ENCODE assay signal across 12 cellular contexts in genomic region chr19:16273005-16273404, GRCh38. TPM values are rescaled to one million over a fixed set of nuclear protein-coding genes. Genes with fewer than 3 reads are reported as not detected.
DNase-seq lines count a peak whose midpoint lies in the region; ATAC-seq and TF ChIP-seq lines count a peak whose summit lies in the region.
"Had no signal": no experiment of that assay in that cellular context is flagged by ENCODE, and none has a peak within 500 bp of the region (broad histone marks: within the 10 kb centered on the region; RNA-seq: fewer than 3 reads in every experiment).

No MANE protein-coding gene starts in this region.

- H3K36me3 Mint-ChIP-seq in activated T-helper 2 cell treated with anti-CD3 and anti-CD28 coated beads, Interferon-gamma antibody, Interleukin-2, Interleukin-4, amounts not matched to agents 10 μg/mL and 5 μg/mL and 100 μg/mL, durations not matched to agents 14 hours and 24 hours and 36 hours (ENCODE audit: low read depth), result no peaks in the 10 kb centered on the region

- WGBS in esophagus squamous epithelium, 2 donors, result 52 to 74% methylated on average over 10 to 14 of the region's 14 CpGs
- 65 to 67% methylated on average over 11 to 13 of the region's 14 CpGs for WGBS in mesodermal cell (ENCODE audit: insufficient coverage in 2 of 2), 2 experiments
- 53 to 81% (median 59%) methylated on average over 14 of the region's 14 CpGs for WGBS in stomach, 5 donors

- no peak for TF ChIP-seq POLR2A in Peyer's patch (IDR thresholded peaks at IDR 0.05)
- TF ChIP-seq POLR2A in esophagus squamous epithelium (IDR thresholded peaks at IDR 0.05), result no peak
- TF ChIP-seq POLR2A in stomach (IDR thresholded peaks at IDR 0.05), result no peak

- no peaks in the 10 kb centered on the region for H3K79me2 ChIP-seq in PC-9 (ENCODE audit: low read depth)

- CTCF ChIA-PET in PC-9 (lab: Charles Lee), result no interaction called here

- H3K9me3 Mint-ChIP-seq in activated T-helper 2 cell treated with anti-CD3 and anti-CD28 coated beads, Interferon-gamma antibody, Interleukin-2, Interleukin-4, amounts not matched to agents 10 μg/mL and 5 μg/mL and 100 μg/mL, durations not matched to agents 14 hours and 24 hours and 36 hours, result no peaks in the 10 kb centered on the region

- BruUV-seq in PC-9 (replicated peaks; lab: Mats Ljungman, UMichigan), result no TSS peak

- H3K4me1 ChIP-seq in Peyer's patch, result peaks cover 0 to 6% (median 0%) of the 10 kb centered on the region in 4 donors
- peaks cover 0 to 17% (median 9%) of the 10 kb centered on the region in 3 donors for H3K4me1 ChIP-seq in esophagus squamous epithelium
- H3K4me1 ChIP-seq in mesodermal cell (ENCODE audit: control insufficient read depth, insufficient read depth, low read length, poor library complexity, severe bottlenecking), result peaks cover 3% of the 10 kb centered on the region
- peaks cover 7 to 21% (median 12%) of the 10 kb centered on the region in 4 donors for H3K4me1 ChIP-seq in stomach
- no peaks in the 10 kb centered on the region for H3K4me1 ChIP-seq in PC-9 (replicated peaks; ENCODE audit: insufficient read depth)

- H3K9me2 ChIP-seq in PC-9 (ENCODE audit: insufficient read depth), result no peaks in the 10 kb centered on the region

- DNase-seq in Peyer's patch (no peak), esophagus squamous epithelium (lab: John Stamatoyannopoulos, UW) (no peak), stomach (no peak), PC-9 (no peak), NCI-H2196 treated with DMSO at 0.1 percent for 48 hours (lab: John Stamatoyannopoulos, UW; ENCODE audit: unreplicated experiment) (no peak)
- DNase-seq in activated T-helper 2 cell treated with anti-CD3 and anti-CD28 coated beads, Interferon-gamma antibody, Interleukin-2, Interleukin-4, amounts not matched to agents 10 μg/mL and 5 μg/mL and 100 μg/mL, durations not matched to agents 14 hours and 24 hours and 36 hours (ENCODE audit: low spot score), result no peak
- DNase-seq: amniotic stem cell, erythroblast, islet precursor cell had no signal

- intact Hi-C loops in esophagus squamous epithelium (cut with DNase I) (no loop called here), stomach (cut with DNase I; ENCODE audit: low total_unique reads) (loop anchor here (10.0 kb wide), 1 partner anchor 52 kb away; the partner anchor contains the start of gene KLF2), PC-9 (cut with micrococcal nuclease; ENCODE audit: unreplicated experiment) (no loop called here)
- intact Hi-C loops in activated T-helper 2 cell treated with anti-CD3 and anti-CD28 coated beads, Interferon-gamma antibody, Interleukin-2, Interleukin-4, amounts not matched to agents 10 μg/mL and 5 μg/mL and 100 μg/mL, durations not matched to agents 14 hours and 24 hours and 36 hours (cut with micrococcal nuclease), result no loop called here

- no peak overlapping the region for H3K4me3 ChIP-seq in Peyer's patch
- H3K4me3 ChIP-seq in esophagus squamous epithelium, result no peak overlapping the region
- no peak overlapping the region for H3K4me3 ChIP-seq in mesodermal cell (ENCODE audit: extremely low read depth, insufficient read depth, low read length, poor library complexity, severe bottlenecking)
- no peak overlapping the region for H3K4me3 ChIP-seq in stomach
- no peak overlapping the region for H3K4me3 ChIP-seq in PC-9
- H3K4me3 ChIP-seq: BLaER1 treated with 17β-estradiol and CSF1 and Interleukin-3, amounts not matched to agents 10 nM and 100 nM had no signal

- no peak overlapping the region for H2AFZ ChIP-seq in PC-9

- no peaks in the 10 kb centered on the region for H3K27me3 ChIP-seq in Peyer's patch
- H3K27me3 ChIP-seq in esophagus squamous epithelium, result no peaks in the 10 kb centered on the region
- H3K27me3 ChIP-seq in stomach, result no peaks in the 10 kb centered on the region
- no peaks in the 10 kb centered on the region for H3K27me3 ChIP-seq in PC-9 (ENCODE audit: insufficient read depth, low read depth)
- H3K27me3 ChIP-seq: BLaER1 treated with 17β-estradiol and CSF1 and Interleukin-3, amounts not matched to agents 10 nM and 100 nM had no signal

- H4K20me1 ChIP-seq in PC-9 (ENCODE audit: insufficient read depth), result no peaks in the 10 kb centered on the region
- H4K20me1 ChIP-seq: BLaER1 treated with 17β-estradiol and CSF1 and Interleukin-3, amounts not matched to agents 10 nM and 100 nM had no signal

- TF ChIP-seq CTCF in Peyer's patch (IDR thresholded peaks at IDR 0.05), result no peak
- no peak for TF ChIP-seq CTCF in esophagus squamous epithelium (IDR thresholded peaks at IDR 0.05)
- TF ChIP-seq CTCF in stomach (IDR thresholded peaks at IDR 0.05), result no peak
- TF ChIP-seq CTCF in PC-9 (conservative IDR thresholded peaks at IDR 0.05), result no peak

- no peaks in the 10 kb centered on the region for H3F3A ChIP-seq in PC-9 (ENCODE audit: insufficient read depth, low read depth)

- TF ChIP-seq EP300 in stomach (IDR thresholded peaks at IDR 0.05), result no peak

- no peak overlapping the region for H3K4me3 Mint-ChIP-seq in activated T-helper 2 cell treated with anti-CD3 and anti-CD28 coated beads, Interferon-gamma antibody, Interleukin-2, Interleukin-4, amounts not matched to agents 10 μg/mL and 5 μg/mL and 100 μg/mL, durations not matched to agents 14 hours and 24 hours and 36 hours (ENCODE audit: low read depth)

- H3K27ac Mint-ChIP-seq in activated T-helper 2 cell treated with anti-CD3 and anti-CD28 coated beads, Interferon-gamma antibody, Interleukin-2, Interleukin-4, amounts not matched to agents 10 μg/mL and 5 μg/mL and 100 μg/mL, durations not matched to agents 14 hours and 24 hours and 36 hours, result no peak overlapping the region

- no peak for ATAC-seq in GM18868 (IDR thresholded peaks at IDR 0.05; ENCODE audit: unreplicated experiment)

- H3K27ac ChIP-seq in Peyer's patch (peak overlapping the region in 3 of 4 donors; percentile 5 to 34 (median 32)), esophagus squamous epithelium (peak overlapping the region; percentile 30 to 78 (median 69)), mesodermal cell (ENCODE audit: low read depth, low read length, severe bottlenecking) (peak overlapping the region; percentile 39), stomach (peak overlapping the region; percentile 14 to 79 (median 70)), PC-9 (no peak overlapping the region)
- H3K27ac ChIP-seq: BLaER1 treated with 17β-estradiol and CSF1 and Interleukin-3, amounts not matched to agents 10 nM and 100 nM had no signal

- H3K9me3 ChIP-seq in Peyer's patch, result no peaks in the 10 kb centered on the region
- no peaks in the 10 kb centered on the region for H3K9me3 ChIP-seq in esophagus squamous epithelium
- no peaks in the 10 kb centered on the region for H3K9me3 ChIP-seq in mesodermal cell (ENCODE audit: control insufficient read depth, low read length)
- no peaks in the 10 kb centered on the region for H3K9me3 ChIP-seq in stomach
- no peaks in the 10 kb centered on the region for H3K9me3 ChIP-seq in PC-9 (ENCODE audit: insufficient read depth, low read depth)
- H3K9me3 ChIP-seq: BLaER1 treated with 17β-estradiol and CSF1 and Interleukin-3, amounts not matched to agents 10 nM and 100 nM had no signal

- H3K4me2 ChIP-seq in PC-9, result no peak overlapping the region
- H3K4me2 ChIP-seq: BLaER1 treated with 17β-estradiol and CSF1 and Interleukin-3, amounts not matched to agents 10 nM and 100 nM had no signal

- peaks cover 31% of the 10 kb centered on the region for H3K27me3 Mint-ChIP-seq in activated T-helper 2 cell treated with anti-CD3 and anti-CD28 coated beads, Interferon-gamma antibody, Interleukin-2, Interleukin-4, amounts not matched to agents 10 μg/mL and 5 μg/mL and 100 μg/mL, durations not matched to agents 14 hours and 24 hours and 36 hours (ENCODE audit: low read depth)

- H3K36me3 ChIP-seq in Peyer's patch (no peaks in the 10 kb centered on the region), esophagus squamous epithelium (no peaks in the 10 kb centered on the region), mesodermal cell (ENCODE audit: control insufficient read depth, insufficient read depth, low read length) (no peaks in the 10 kb centered on the region), stomach (no peaks in the 10 kb centered on the region), PC-9 (ENCODE audit: low read depth) (no peaks in the 10 kb centered on the region)
- H3K36me3 ChIP-seq: BLaER1 treated with 17β-estradiol and CSF1 and Interleukin-3, amounts not matched to agents 10 nM and 100 nM had no signal

- POLR2A ChIA-PET in PC-9 (lab: Charles Lee; ENCODE audit: unreplicated experiment), result no interaction called here

- H3K4me1 Mint-ChIP-seq in activated T-helper 2 cell treated with anti-CD3 and anti-CD28 coated beads, Interferon-gamma antibody, Interleukin-2, Interleukin-4, amounts not matched to agents 10 μg/mL and 5 μg/mL and 100 μg/mL, durations not matched to agents 14 hours and 24 hours and 36 hours (ENCODE audit: low read depth), result peaks cover 5% of the 10 kb centered on the region

RNA-seq across cellular contexts. Expression of gene KLF2, which starts 51.6 kb away (rescaled TPM):
- total RNA-seq in Peyer's patch, result 100 to 1,000 TPM in 1 of 4 donors, 10 to 100 TPM in 3; 12.1 to 129 (median 37.2) TPM
- 10 to 100 TPM in 1 of 4 donors, 1 to 10 TPM in 3; 4.2 to 11.4 (median 8.0) TPM for total RNA-seq in esophagus squamous epithelium
- 6.2 TPM for polyA plus RNA-seq in mesodermal cell (2013, experiment 1 of 2)
- 3.1 TPM for polyA plus RNA-seq in mesodermal cell (2013, experiment 2 of 2)
- 100 to 1,000 TPM in 1 of 5 donors, 10 to 100 TPM in 4; 31.0 to 107 (median 72.3) TPM for total RNA-seq in stomach
- 10 to 100 TPM in 2 of 3 donors, 1 to 10 TPM in 1; 9.5 to 69.5 (median 16.7) TPM for polyA plus RNA-seq in stomach
- total RNA-seq in PC-9 (2021), result 1.6 and 2.0 TPM in 2 replicates
- total RNA-seq in activated T-helper 2 cell treated with anti-CD3 and anti-CD28 coated beads, Interferon-gamma antibody, Interleukin-2, Interleukin-4, amounts not matched to agents 10 μg/mL and 5 μg/mL and 100 μg/mL, durations not matched to agents 14 hours and 24 hours and 36 hours, result 2.4 and 2.7 TPM in 2 replicates
